ENCODE assay signal across 15 cellular contexts in the genomic region with DNA sequence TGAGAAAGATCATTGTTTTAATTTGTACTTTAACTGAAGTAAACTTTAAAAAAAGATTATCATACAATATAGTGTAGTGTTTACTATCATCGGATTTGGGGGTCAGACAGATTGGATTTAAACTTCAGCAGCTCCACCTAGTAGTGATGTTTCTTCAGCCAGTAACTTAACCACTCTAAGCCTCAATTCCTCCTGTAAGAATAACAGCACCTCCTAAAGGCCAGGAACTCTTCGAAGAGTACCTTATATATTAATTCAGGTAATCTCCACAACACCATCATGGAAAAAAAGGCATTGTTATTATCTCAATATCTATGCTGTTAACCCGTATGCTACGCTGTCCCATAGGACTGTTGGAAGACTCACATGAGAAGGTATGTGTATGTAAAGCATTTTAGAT.
A peak's percentile ranks its signal among the peaks of the same experiment; 100 is the strongest.
DNase-seq lines count a peak whose midpoint lies in the region; TF ChIP-seq lines count a peak whose summit lies in the region.
"Had no signal": no experiment of that assay in that cellular context is flagged by ENCODE, and none has a peak within 500 bp of the region (broad histone marks: within the 10 kb centered on the region; RNA-seq: fewer than 3 reads in every experiment).

No MANE protein-coding gene starts in this region.

- H3K79me2 ChIP-seq in OCI-LY3 (ENCODE audit: low read length) (no peaks in the 10 kb centered on the region), mesendoderm (ENCODE audit: control insufficient read depth, insufficient read depth, low read length) (no peaks in the 10 kb centered on the region), MM.1S (ENCODE audit: low read length) (no peaks in the 10 kb centered on the region)

- no peak overlapping the region for H2BK15ac ChIP-seq in mesendoderm (replicated peaks; ENCODE audit: low read depth)

- H3K27ac Mint-ChIP-seq in endodermal cell: no peak overlapping the region
- no peak overlapping the region for H3K27ac Mint-ChIP-seq in activated naive CD8-positive, alpha-beta T cell treated with anti-CD3 and anti-CD28 coated beads for 36 hours
- H3K27ac Mint-ChIP-seq: CD8-positive, alpha-beta memory T cell; IgD-negative memory B cell had no signal

- no peak overlapping the region for H3K56ac ChIP-seq in mesendoderm (ENCODE audit: low read length)

- intact Hi-C loops in A673 (cut with micrococcal nuclease; ENCODE audit: unreplicated experiment): no loop called here

- H3K4me1 ChIP-seq in A673 (ENCODE audit: insufficient read depth, low read length, poor library complexity, severe bottlenecking) (peaks cover 5% of the 10 kb centered on the region), OCI-LY3 (ENCODE audit: low read length) (no peaks in the 10 kb centered on the region), endodermal cell (ENCODE audit: control insufficient read depth, insufficient read depth, low read length) (no peaks in the 10 kb centered on the region), mesendoderm (ENCODE audit: control insufficient read depth, low read depth, low read length) (no peaks in the 10 kb centered on the region), MM.1S (ENCODE audit: low read length) (no peaks in the 10 kb centered on the region)
- H3K4me1 ChIP-seq: BLaER1 had no signal

- DNase-seq in A673 (ENCODE audit: low spot score) (no peak), endodermal cell (no peak), mesendoderm (peak; percentile 47), MM.1S (no peak), NCI-H345 treated with DMSO at 0.1 percent for 48 hours (lab: John Stamatoyannopoulos, UW; ENCODE audit: unreplicated experiment) (no peak)
- DNase-seq in activated naive CD8-positive, alpha-beta T cell treated with anti-CD3 and anti-CD28 coated beads for 36 hours: no peak
- DNase-seq: AML-193; Caco-2; CD8-positive, alpha-beta memory T cell; DND-41; GDM1 had no signal

- no peaks in the 10 kb centered on the region for H3K9me2 ChIP-seq in MM.1S (replicated peaks; ENCODE audit: insufficient read depth, low read length)

- peaks cover 5% of the 10 kb centered on the region for H3K27me3 ChIP-seq in A673 (replicated peaks; ENCODE audit: insufficient read depth, low read depth, low read length, poor library complexity)
- H3K27me3 ChIP-seq in OCI-LY3 (ENCODE audit: low read depth, low read length): no peaks in the 10 kb centered on the region
- no peaks in the 10 kb centered on the region for H3K27me3 ChIP-seq in endodermal cell (ENCODE audit: control insufficient read depth, insufficient read depth, low read length, poor library complexity, severe bottlenecking)
- no peaks in the 10 kb centered on the region for H3K27me3 ChIP-seq in mesendoderm (ENCODE audit: insufficient read depth, low read length, poor library complexity)
- H3K27me3 ChIP-seq in MM.1S (replicated peaks; ENCODE audit: insufficient read depth, low read length): no peaks in the 10 kb centered on the region
- H3K27me3 ChIP-seq: BLaER1 had no signal

- POLR2A ChIA-PET in A673 (lab: Charles Lee; ENCODE audit: low non-redundant PET): no interaction called here

- H3K36me3 Mint-ChIP-seq in endodermal cell (ENCODE audit: low read depth): no peaks in the 10 kb centered on the region
- H3K36me3 Mint-ChIP-seq in activated naive CD8-positive, alpha-beta T cell treated with anti-CD3 and anti-CD28 coated beads for 36 hours: no peaks in the 10 kb centered on the region
- H3K36me3 Mint-ChIP-seq: CD8-positive, alpha-beta memory T cell; IgD-negative memory B cell had no signal

- H3F3A ChIP-seq in MM.1S (ENCODE audit: insufficient read depth, low read length): no peaks in the 10 kb centered on the region

- no peaks in the 10 kb centered on the region for H3K27me3 Mint-ChIP-seq in endodermal cell (ENCODE audit: insufficient read depth)
- no peaks in the 10 kb centered on the region for H3K27me3 Mint-ChIP-seq in activated naive CD8-positive, alpha-beta T cell treated with anti-CD3 and anti-CD28 coated beads for 36 hours
- H3K27me3 Mint-ChIP-seq: CD8-positive, alpha-beta memory T cell; IgD-negative memory B cell had no signal

- no peak overlapping the region for H2BK120ac ChIP-seq in mesendoderm (ENCODE audit: low read depth, low read length)

- BruUV-seq in A673 (replicated peaks; lab: Mats Ljungman, UMichigan): no TSS peak

- H3K9me3 ChIP-seq in A673 (ENCODE audit: low read depth, low read length, poor library complexity, severe bottlenecking): peaks cover 3% of the 10 kb centered on the region
- H3K9me3 ChIP-seq in OCI-LY3 (ENCODE audit: insufficient read depth, low read length): no peaks in the 10 kb centered on the region
- peaks cover 5% of the 10 kb centered on the region for H3K9me3 ChIP-seq in endodermal cell (ENCODE audit: control insufficient read depth, low read length)
- H3K9me3 ChIP-seq in MM.1S (replicated peaks; ENCODE audit: insufficient read depth, low read length): no peaks in the 10 kb centered on the region
- H3K9me3 ChIP-seq: BLaER1, Caco-2 had no signal

- H3K36me3 ChIP-seq in A673 (ENCODE audit: insufficient read depth, low read length, poor library complexity, severe bottlenecking) (no peaks in the 10 kb centered on the region), OCI-LY3 (replicated peaks; ENCODE audit: low read depth, low read length) (no peaks in the 10 kb centered on the region), endodermal cell (ENCODE audit: control insufficient read depth, insufficient read depth, low read length) (no peaks in the 10 kb centered on the region), mesendoderm (ENCODE audit: control insufficient read depth, insufficient read depth, low read length) (no peaks in the 10 kb centered on the region), MM.1S (replicated peaks; ENCODE audit: insufficient read depth, low read length) (no peaks in the 10 kb centered on the region)
- H3K36me3 ChIP-seq: BLaER1 had no signal

- H3K4me3 ChIP-seq in A673 (ENCODE audit: low read depth, low read length, poor library complexity, severe bottlenecking) (no peak overlapping the region), OCI-LY3 (ENCODE audit: low read length) (no peak overlapping the region), endodermal cell (ENCODE audit: low read length) (no peak overlapping the region), mesendoderm (ENCODE audit: low read length) (no peak overlapping the region), MM.1S (ENCODE audit: low read length) (no peak overlapping the region)
- H3K4me3 ChIP-seq: BLaER1 had no signal

- no peak overlapping the region for H4K5ac ChIP-seq in mesendoderm (ENCODE audit: low read length)

- H3K9me3 Mint-ChIP-seq in endodermal cell: peaks cover 3% of the 10 kb centered on the region
- peaks cover 8% of the 10 kb centered on the region for H3K9me3 Mint-ChIP-seq in activated naive CD8-positive, alpha-beta T cell treated with anti-CD3 and anti-CD28 coated beads for 36 hours

- H3K9ac ChIP-seq in OCI-LY3 (ENCODE audit: low read length) (no peak overlapping the region), endodermal cell (ENCODE audit: extremely low read depth, low read length, poor library complexity, severe bottlenecking) (no peak overlapping the region), mesendoderm (ENCODE audit: low read length) (no peak overlapping the region), MM.1S (ENCODE audit: low read length) (no peak overlapping the region)
- H3K9ac ChIP-seq: BLaER1 had no signal

- H3K27ac ChIP-seq in A673 (ENCODE audit: low read depth, low read length, poor library complexity, severe bottlenecking): no peak overlapping the region
- H3K27ac ChIP-seq in OCI-LY3 (ENCODE audit: low read length): no peak overlapping the region
- no peak overlapping the region for H3K27ac ChIP-seq in endodermal cell (ENCODE audit: low read depth, low read length)
- H3K27ac ChIP-seq in mesendoderm (ENCODE audit: low read depth, low read length): no peak overlapping the region
- no peak overlapping the region for H3K27ac ChIP-seq in MM.1S (ENCODE audit: low read length)
- H3K27ac ChIP-seq: 22Rv1, BLaER1 had no signal

- no peak overlapping the region for H3K4ac ChIP-seq in mesendoderm (ENCODE audit: low read depth, low read length)

- H4K8ac ChIP-seq in mesendoderm (ENCODE audit: low read depth, low read length): no peak overlapping the region

- H2BK5ac ChIP-seq in mesendoderm (ENCODE audit: low read length): no peak overlapping the region

- no peaks in the 10 kb centered on the region for H3K79me1 ChIP-seq in mesendoderm (ENCODE audit: low read length)

- H2AFZ ChIP-seq in OCI-LY3 (ENCODE audit: low read depth, low read length) (no peak overlapping the region), MM.1S (ENCODE audit: low read length) (no peak overlapping the region)

- 43 to 84% methylated on average over 1 to 4 of the region's 4 CpGs for WGBS in endodermal cell (ENCODE audit: insufficient coverage in 1 of 2, insufficient read length in 1 of 2), 2 experiments
- no CpG with 5 or more reads among the region's 4 CpGs for WGBS in mesendoderm (ENCODE audit: extremely low coverage, insufficient coverage, low lambda C conversion rate)

- H3K18ac ChIP-seq in mesendoderm (ENCODE audit: low read length): no peak overlapping the region

- H3K4me2 ChIP-seq in OCI-LY3 (ENCODE audit: low read length) (no peak overlapping the region), mesendoderm (ENCODE audit: low read length) (no peak overlapping the region), MM.1S (ENCODE audit: low read depth, low read length) (no peak overlapping the region)
- H3K4me2 ChIP-seq: BLaER1 had no signal

- H2AK5ac ChIP-seq in mesendoderm (ENCODE audit: low read length): no peak overlapping the region

- H3K4me1 Mint-ChIP-seq in endodermal cell: peaks cover 9% of the 10 kb centered on the region
- H3K4me1 Mint-ChIP-seq in activated naive CD8-positive, alpha-beta T cell treated with anti-CD3 and anti-CD28 coated beads for 36 hours: no peaks in the 10 kb centered on the region
- H3K4me1 Mint-ChIP-seq: CD8-positive, alpha-beta memory T cell; IgD-negative memory B cell had no signal

- CTCF ChIA-PET in A673 (lab: Charles Lee): no interaction called here

- TF ChIP-seq CTCF in A673 (conservative IDR thresholded peaks at IDR 0.05; ENCODE audit: low read depth, low read length) (0 out of 2 replicates have a peak, but pooled peaks have one; percentile 10), OCI-LY3 (IDR thresholded peaks at IDR 0.05; ENCODE audit: low read depth, low read length) (peak; percentile 8; the same call in 1 of the 2 replicates), endodermal cell (conservative IDR thresholded peaks at IDR 0.05) (peak; percentile 57), MM.1S (IDR thresholded peaks at IDR 0.05; ENCODE audit: low read length) (no peak)

- no peak overlapping the region for H3K23ac ChIP-seq in mesendoderm (ENCODE audit: low read length)

- H3K4me3 Mint-ChIP-seq in endodermal cell: no peak overlapping the region
- no peak overlapping the region for H3K4me3 Mint-ChIP-seq in activated naive CD8-positive, alpha-beta T cell treated with anti-CD3 and anti-CD28 coated beads for 36 hours
- H3K4me3 Mint-ChIP-seq: CD8-positive, alpha-beta memory T cell; IgD-negative memory B cell had no signal

- H4K20me1 ChIP-seq in OCI-LY3 (ENCODE audit: insufficient read depth, low read length) (no peaks in the 10 kb centered on the region), MM.1S (ENCODE audit: insufficient read depth, low read length) (no peaks in the 10 kb centered on the region)
- H4K20me1 ChIP-seq: BLaER1 had no signal
